In genomic region chrY:13345549-13345948, GRCh38 we compare ENCODE assay signal across 22 cellular contexts.
"Had no signal": no experiment of that assay in that cellular context is flagged by ENCODE, and none has a peak within 500 bp of the region (broad histone marks: within the 10 kb centered on the region; RNA-seq: fewer than 3 reads in every experiment).

No MANE protein-coding gene starts in this region.

- H3K4me3 Mint-ChIP-seq: natural killer cell treated with Interleukin-12 subunit alpha and Interleukin-12 subunit beta and Interleukin-15 and Interleukin-18, amount 100 ng/mL, for 72 hours; neural progenitor cell; stimulated activated memory B cell treated with anti-CD40 and anti-IgM and Interleukin-4, amounts not matched to agents 10 μg/mL and 1 μg/mL and 100 μg/mL, for 72 hours; type B pancreatic cell had no signal

- H3K27ac Mint-ChIP-seq: natural killer cell treated with Interleukin-12 subunit alpha and Interleukin-12 subunit beta and Interleukin-15 and Interleukin-18, amount 100 ng/mL, for 72 hours; neural progenitor cell; progenitor cell of endocrine pancreas; stimulated activated memory B cell treated with anti-CD40 and anti-IgM and Interleukin-4, amounts not matched to agents 10 μg/mL and 1 μg/mL and 100 μg/mL, for 72 hours; type B pancreatic cell had no signal

- H3K4me1 Mint-ChIP-seq: neural progenitor cell had no signal

- H3K27me3 Mint-ChIP-seq: natural killer cell treated with Interleukin-12 subunit alpha and Interleukin-12 subunit beta and Interleukin-15 and Interleukin-18, amount 100 ng/mL, for 72 hours; progenitor cell of endocrine pancreas; stimulated activated memory B cell treated with anti-CD40 and anti-IgM and Interleukin-4, amounts not matched to agents 10 μg/mL and 1 μg/mL and 100 μg/mL, for 72 hours; type B pancreatic cell had no signal

- DNase-seq: cortex of kidney; dorsolateral prefrontal cortex; effector CD8-positive, alpha-beta T cell; foreskin melanocyte; head of caudate nucleus; left colon; left ventricle myocardium superior; mesenchymal stem cell; midbrain; occipital lobe; pancreas; right cardiac atrium; small intestine; stimulated activated CD4-positive, alpha-beta T cell treated with anti-CD3 and anti-CD28 coated beads, Interleukin-12 subunit alpha, Interleukin-12 subunit beta, amount 100 ng/mL, for 4 hours; stimulated activated CD4-positive, alpha-beta T cell treated with anti-CD3 and anti-CD28 coated beads, Interleukin-4, amount 100 ng/mL, for 1 hour; stimulated activated CD8-positive, alpha-beta memory T cell treated with anti-CD3 and anti-CD28 coated beads, Interleukin-4, amount 100 ng/mL, for 48 hours had no signal

- H3K36me3 Mint-ChIP-seq: neural progenitor cell, type B pancreatic cell had no signal

- FAIRE-seq: pancreas, small intestine, urothelium cell line had no signal

- ATAC-seq: left colon; left ventricle myocardium superior; pancreas; right cardiac atrium; stimulated activated memory B cell treated with anti-CD40 and anti-IgM and Interleukin-4, amounts not matched to agents 10 μg/mL and 1 μg/mL and 100 μg/mL, for 72 hours had no signal

- H3K9me3 Mint-ChIP-seq: natural killer cell treated with Interleukin-12 subunit alpha and Interleukin-12 subunit beta and Interleukin-15 and Interleukin-18, amount 100 ng/mL, for 72 hours; neural progenitor cell; stimulated activated memory B cell treated with anti-CD40 and anti-IgM and Interleukin-4, amounts not matched to agents 10 μg/mL and 1 μg/mL and 100 μg/mL, for 72 hours; type B pancreatic cell had no signal
